8 cellular contexts compared by ENCODE assay signal in the genomic region with DNA sequence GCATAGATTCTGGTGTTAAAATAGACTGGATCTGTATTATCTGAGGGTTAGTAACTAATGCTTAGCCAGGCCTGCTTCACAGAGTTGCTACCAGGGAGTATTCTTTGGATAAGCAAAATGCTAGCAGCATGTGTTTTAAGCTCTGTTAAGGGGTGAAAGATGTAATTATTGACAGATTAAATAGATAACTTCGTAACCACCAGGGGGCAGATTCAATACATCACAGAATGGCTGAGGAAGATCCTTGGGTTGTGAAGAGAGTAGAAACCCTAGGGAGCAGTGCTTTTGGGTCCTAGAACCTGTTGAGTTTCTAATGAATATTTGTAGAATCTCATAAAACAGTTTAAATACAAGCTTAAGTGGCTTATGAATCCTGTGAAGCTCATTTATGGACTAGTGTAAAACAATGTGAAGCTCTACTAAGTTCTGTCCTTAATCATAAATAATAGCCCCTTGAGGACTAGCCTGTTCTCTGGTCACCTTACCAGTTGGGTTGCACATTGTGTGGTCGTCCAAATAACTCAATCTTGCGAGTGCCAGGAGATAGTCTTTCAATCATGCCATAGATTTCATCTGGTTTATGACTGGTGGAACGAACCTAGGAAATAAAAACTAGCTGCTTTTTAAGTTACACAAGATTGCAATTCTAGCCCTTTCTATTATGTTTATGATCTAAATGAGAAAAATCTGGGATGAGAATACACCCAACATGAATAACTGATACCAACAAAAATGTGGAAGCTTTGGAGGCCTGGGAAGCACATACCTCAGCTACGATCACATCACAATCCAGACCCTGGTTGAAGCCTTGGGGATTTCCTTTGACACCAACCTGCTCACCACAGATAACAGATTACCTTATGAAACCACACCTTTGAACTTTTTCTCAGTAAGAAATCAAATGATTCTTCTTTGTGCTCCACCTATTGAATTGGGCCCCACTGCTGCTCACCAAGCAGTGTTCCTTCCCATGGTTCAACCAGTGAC. TPM values are rescaled to one million over a fixed set of nuclear protein-coding genes. Genes with fewer than 3 reads are reported as not detected.
DNase-seq lines count a peak whose midpoint lies in the region; ATAC-seq and TF ChIP-seq lines count a peak whose summit lies in the region.

No MANE protein-coding gene starts in this region.

- ATAC-seq in thoracic aorta (ENCODE audit: insufficient number of reproducible peaks, low FRiP score, low read depth) = no peak

- H3K4me1 ChIP-seq in thoracic aorta (ENCODE audit: control insufficient read depth in 1 of 2, low read depth in 2 of 2) = no peaks in the 10 kb centered on the region

- H3K27me3 ChIP-seq in thoracic aorta (replicated peaks; ENCODE audit: insufficient read depth) = no peaks in the 10 kb centered on the region

- H3K27ac Mint-ChIP-seq in immature natural killer cell = peak overlapping the region in 2 of 6 donors; percentile 30 to 73

- no peak overlapping the region for H3K4me3 ChIP-seq in astrocyte of the spinal cord (ENCODE audit: low read depth, low read length)
- no peak overlapping the region for H3K4me3 ChIP-seq in thoracic aorta

- no peaks in the 10 kb centered on the region for H3K9me3 ChIP-seq in thoracic aorta

- DNase-seq in activated gamma-delta T cell treated with Interleukin-2 at 50 U/mL for 16 hours (peak; percentile 13), activated gamma-delta T cell (lab: John Stamatoyannopoulos, UW) (no peak), HT-29 (ENCODE audit: low spot score) (peak; percentile 38), NCI-H82 treated with DMSO at 0.1 percent for 48 hours (lab: John Stamatoyannopoulos, UW; ENCODE audit: unreplicated experiment) (peak; percentile 16), astrocyte of the spinal cord (ENCODE audit: low read depth, low spot score) (peak; percentile 50), immature natural killer cell (peak; percentile 26 to 34 (median 29)), thoracic aorta (ENCODE audit: low spot score) (no peak), A172 (ENCODE audit: low spot score) (no peak)

- H3K4me1 Mint-ChIP-seq in immature natural killer cell = peaks cover 4 to 6% of the 10 kb centered on the region in 2 donors

- H3K36me3 ChIP-seq in thoracic aorta = peaks cover 46% of the 10 kb centered on the region

- H3K27me3 Mint-ChIP-seq in immature natural killer cell (ENCODE audit: low read depth in 3 of 3) = peaks cover 0 to 2% (median 0%) of the 10 kb centered on the region in 3 donors

- H3K9me3 Mint-ChIP-seq in immature natural killer cell = no peaks in the 10 kb centered on the region

- H3K27ac ChIP-seq in thoracic aorta = no peak overlapping the region

- TF ChIP-seq CTCF in astrocyte of the spinal cord (IDR thresholded peaks at IDR 0.05; ENCODE audit: low read depth, low read length) = peak; percentile 42
- peak; percentile 45 for TF ChIP-seq CTCF in thoracic aorta (IDR thresholded peaks at IDR 0.05)

- in situ Hi-C loops in astrocyte of the spinal cord (cut with HindIII; ENCODE audit: low sequenced_read_pairs) = no loop called here

- no peak overlapping the region for H3K4me3 Mint-ChIP-seq in immature natural killer cell

- peaks cover 10 to 61% (median 36%) of the 10 kb centered on the region in 3 donors for H3K36me3 Mint-ChIP-seq in immature natural killer cell

RNA-seq across cellular contexts. Expression of gene METTL3, which starts 12.3 kb away (rescaled TPM):
- 39.7 and 41.0 TPM in 2 replicates for total RNA-seq in HT-29 (2014; rRNA removed; shearing (Covaris generic))
- polyA plus RNA-seq in immature natural killer cell = 10 to 100 TPM; 10.0 to 21.6 (median 18.0) TPM
- 10 to 100 TPM; 54.8 to 62.4 TPM for total RNA-seq in thoracic aorta
- total RNA-seq in A172 (2014; rRNA removed; shearing (Covaris generic)) = 31.5 and 37.0 TPM in 2 replicates

RNA-seq across cellular contexts. Expression of gene TOX4, which starts 21.8 kb away (rescaled TPM):
- total RNA-seq in HT-29 (2014; rRNA removed; shearing (Covaris generic)) = 16.0 and 20.3 TPM in 2 replicates
- 100 to 1,000 TPM in 1 of 3 donors, 10 to 100 TPM in 2; 81.4 to 101 (median 84.7) TPM for polyA plus RNA-seq in immature natural killer cell
- 10 to 100 TPM; 34.5 to 54.7 TPM for total RNA-seq in thoracic aorta
- 14.6 and 30.5 TPM in 2 replicates for total RNA-seq in A172 (2014; rRNA removed; shearing (Covaris generic))

RNA-seq across cellular contexts. Expression of gene RAB2B, which starts 22.1 kb away (rescaled TPM):
- total RNA-seq in HT-29 (2014; rRNA removed; shearing (Covaris generic)) = 4.4 and 6.4 TPM in 2 replicates
- polyA plus RNA-seq in immature natural killer cell = 10 to 100 TPM in 2 of 3 donors, 1 to 10 TPM in 1; 7.7 to 20.0 (median 18.5) TPM
- total RNA-seq in thoracic aorta = 10 to 100 TPM; 19.2 to 29.3 TPM
- 9.2 and 9.4 TPM in 2 replicates for total RNA-seq in A172 (2014; rRNA removed; shearing (Covaris generic))

RNA-seq across cellular contexts. Expression of gene SALL2, which starts 27.3 kb away (rescaled TPM):
- total RNA-seq in HT-29 (2014; rRNA removed; shearing (Covaris generic)) = 0.05 TPM in 1 of 2 replicates, not detected in the other
- polyA plus RNA-seq in immature natural killer cell = 1 to 10 TPM in 2 of 3 donors, under 1 TPM in 1; 0.80 to 1.6 (median 1.2) TPM
- total RNA-seq in thoracic aorta = 10 to 100 TPM in 1 of 2 donors, 1 to 10 TPM in 1; 4.9 to 11.3 TPM
- 2.9 and 4.0 TPM in 2 replicates for total RNA-seq in A172 (2014; rRNA removed; shearing (Covaris generic))

RNA-seq across cellular contexts. Expression of gene CHD8, which starts 42.9 kb away (rescaled TPM):
- 36.1 and 37.2 TPM in 2 replicates for total RNA-seq in HT-29 (2014; rRNA removed; shearing (Covaris generic))
- 10 to 100 TPM; 14.5 to 62.6 (median 14.8) TPM for polyA plus RNA-seq in immature natural killer cell
- 10 to 100 TPM; 50.5 to 77.2 TPM for total RNA-seq in thoracic aorta
- total RNA-seq in A172 (2014; rRNA removed; shearing (Covaris generic)) = 23.4 and 27.9 TPM in 2 replicates

Comparison
In these comparisons a context has a peak if more than half of its experiments do, and no peak if none do; other contexts are left out.
1. DNase-seq: peak in activated gamma-delta T cell treated with Interleukin-2 at 50 U/mL for 16 hours (single experiment), HT-29 (single experiment), NCI-H82 treated with DMSO at 0.1 percent for 48 hours (single experiment), astrocyte of the spinal cord (single experiment) and immature natural killer cell (3 of 3); none in activated gamma-delta T cell (single experiment), thoracic aorta (single experiment) and A172 (single experiment).